11 cellular contexts compared by ENCODE assay signal in genomic region chr14:73739899-73740685, GRCh38. TPM values are rescaled to one million over a fixed set of nuclear protein-coding genes. Genes with fewer than 3 reads are reported as not detected.
DNase-seq lines count a peak whose midpoint lies in the region; ATAC-seq and TF ChIP-seq lines count a peak whose summit lies in the region.
"Had no signal": no experiment of that assay in that cellular context is flagged by ENCODE, and none has a peak within 500 bp of the region (broad histone marks: within the 10 kb centered on the region; RNA-seq: fewer than 3 reads in every experiment).

No MANE protein-coding gene starts in this region.

- WGBS in esophagus muscularis mucosa, result 53% methylated on average over 12 of the region's 12 CpGs
- 50 to 69% (median 51%) methylated on average over 10 to 12 of the region's 12 CpGs for WGBS in ovary, 3 donors

- H3K27me3 ChIP-seq in AG04450 (ENCODE audit: control insufficient read depth, insufficient read depth, low read length), result no peaks in the 10 kb centered on the region
- no peaks in the 10 kb centered on the region for H3K27me3 ChIP-seq in esophagus muscularis mucosa
- no peaks in the 10 kb centered on the region for H3K27me3 ChIP-seq in ovary

- ATAC-seq in HG02798 (IDR thresholded peaks at IDR 0.05; ENCODE audit: poor library complexity, unreplicated experiment), result no peak

- CTCF ChIA-PET in AG04450 (lab: Charles Lee) (interaction anchor here (0.5 to 1.5 kb wide), 3 partner anchors 10 to 12 kb away, joined by 3 to 10 read pairs (median 5); no protein-coding TSS in a partner anchor), RWPE1 (lab: Yijun Ruan, JAX) (interaction anchor here (0.8 to 3.2 kb wide), 3 partner anchors 11 to 19 kb away, joined by 4 to 14 read pairs (median 5); no protein-coding TSS in a partner anchor)

- intact Hi-C loops in esophagus muscularis mucosa (cut with DNase I) (no loop called here), ovary (cut with DNase I) (loop anchor here in 2 of 4 donors (5.0 to 10.0 kb wide), 2 partner anchors 85 to 87 kb away; no protein-coding TSS in a partner anchor)

- POLR2A ChIA-PET in AG04450 (lab: Yijun Ruan, JAX) (interaction anchor here (0.6 to 1.1 kb wide), 2 partner anchors 9 to 46 kb away, joined by 4 to 5 read pairs; no protein-coding TSS in a partner anchor), RWPE1 (lab: Yijun Ruan, JAX; ENCODE audit: low non-redundant PET) (interaction anchor here (0.5 to 1.1 kb wide), 2 partner anchors 11 to 20 kb away, joined by 3 to 5 read pairs; a partner anchor contains a TSS)

- no peak for TF ChIP-seq EP300 in esophagus muscularis mucosa (IDR thresholded peaks at IDR 0.05)
- TF ChIP-seq EP300 in ovary (IDR thresholded peaks at IDR 0.05), result no peak

- H3K9me3 ChIP-seq in AG04450 (ENCODE audit: control insufficient read depth, insufficient read depth, low read length), result no peaks in the 10 kb centered on the region; the same call in 1 of the 2 replicates
- no peaks in the 10 kb centered on the region for H3K9me3 ChIP-seq in esophagus muscularis mucosa
- H3K9me3 ChIP-seq in ovary, result no peaks in the 10 kb centered on the region

- H3K4me3 ChIP-seq in AG04450 (ENCODE audit: low read depth, low read length) (no peak overlapping the region), esophagus muscularis mucosa (peak overlapping the region in 2 of 4 donors; percentile 44 to 52), ovary (no peak overlapping the region)

- DNase-seq in AG04450 (ENCODE audit: low read depth, low spot score), result no peak
- no peak for DNase-seq in RWPE1 (ENCODE audit: low spot score)
- no peak for DNase-seq in esophagus muscularis mucosa (ENCODE audit: extremely low spot score)
- peak in 2 of 5 donors; percentile 43 to 46 for DNase-seq in ovary
- no peak for DNase-seq in NCI-H2227 (lab: John Stamatoyannopoulos, UW; ENCODE audit: unreplicated experiment)
- DNase-seq in kidney glomerular epithelial cell (lab: John Stamatoyannopoulos, UW), result no peak
- no peak for DNase-seq in NCI-H524 treated with DMSO at 0.1 percent for 48 hours (lab: John Stamatoyannopoulos, UW)
- DNase-seq: effector CD4-positive, alpha-beta T cell; NCI-H2227 treated with DMSO at 0.1 percent for 48 hours; posterior cingulate gyrus had no signal

- TF ChIP-seq POLR2A in esophagus muscularis mucosa (IDR thresholded peaks at IDR 0.05; ENCODE audit: low read depth) (no peak), ovary (IDR thresholded peaks at IDR 0.05) (no peak)

- H3K27ac ChIP-seq in AG04450 (ENCODE audit: low read depth, low read length) (peak overlapping the region; percentile 57), RWPE1 (peak overlapping the region; percentile 99), esophagus muscularis mucosa (replicated peaks in 1 of 4) (peak overlapping the region; percentile 84 to 98 (median 86)), ovary (peak overlapping the region; percentile 23 to 82)

- H3K4me1 ChIP-seq in esophagus muscularis mucosa, result peaks cover 66 to 72% (median 68%) of the 10 kb centered on the region in 4 donors
- H3K4me1 ChIP-seq in ovary (ENCODE audit: insufficient read depth), result peaks cover 45% of the 10 kb centered on the region

- H3K36me3 ChIP-seq in esophagus muscularis mucosa (peaks cover 18 to 49% (median 44%) of the 10 kb centered on the region in 4 donors), ovary (no peaks in the 10 kb centered on the region)

- TF ChIP-seq CTCF in AG04450 (IDR thresholded peaks at IDR 0.05; ENCODE audit: low read depth, low read length) (no peak), RWPE1 (conservative IDR thresholded peaks at IDR 0.05; ENCODE audit: low read depth) (no peak), esophagus muscularis mucosa (IDR thresholded peaks at IDR 0.05) (no peak), ovary (IDR thresholded peaks at IDR 0.05) (no peak)

RNA-seq across cellular contexts. Expression of gene PNMA1, which starts 25.9 kb away (rescaled TPM):
- polyA plus RNA-seq in AG04450 (2011; rRNA removed), result 21.3 and 21.5 TPM in 2 replicates
- polyA minus RNA-seq in AG04450 (2011; rRNA and poly(A)+ RNA removed), result 10.9 and 12.6 TPM in 2 replicates
- 10 to 100 TPM; 34.8 to 74.2 (median 55.0) TPM for total RNA-seq in esophagus muscularis mucosa
- total RNA-seq in ovary, result 100 to 1,000 TPM in 1 of 7 donors, 10 to 100 TPM in 6; 22.3 to 114 (median 87.3) TPM
- polyA plus RNA-seq in ovary, result 10 to 100 TPM; 43.7 to 84.2 TPM
